ENCODE assay signal across 1 cellular context in the genomic region with DNA sequence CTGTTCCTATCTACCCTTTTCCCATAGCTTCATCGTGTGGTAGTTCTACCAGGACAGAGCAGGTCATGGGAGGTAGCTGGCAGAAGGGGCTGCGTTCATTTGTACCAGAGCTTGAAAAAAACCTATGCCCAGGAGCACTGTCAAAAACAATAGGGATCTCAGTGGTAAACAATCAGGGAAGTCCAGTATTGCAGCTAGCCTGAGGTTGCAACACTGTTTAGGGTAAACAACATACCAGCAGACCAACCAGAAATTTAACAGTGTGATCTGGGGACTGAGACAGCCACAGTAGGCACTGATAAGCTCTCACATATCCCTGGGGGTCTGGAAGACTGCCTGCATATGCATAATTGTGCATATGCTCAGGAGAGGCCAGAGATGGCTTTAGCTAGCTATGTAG.
TF ChIP-seq lines count a peak whose summit lies in the region.

No MANE protein-coding gene starts in this region.

TF ChIP-seq in HepG2, 621 proteins besides CTCF, POLR2A, EP300 and RAD21 (continued from another document and continues in another):
- TF ChIP-seq, protein P1, sequence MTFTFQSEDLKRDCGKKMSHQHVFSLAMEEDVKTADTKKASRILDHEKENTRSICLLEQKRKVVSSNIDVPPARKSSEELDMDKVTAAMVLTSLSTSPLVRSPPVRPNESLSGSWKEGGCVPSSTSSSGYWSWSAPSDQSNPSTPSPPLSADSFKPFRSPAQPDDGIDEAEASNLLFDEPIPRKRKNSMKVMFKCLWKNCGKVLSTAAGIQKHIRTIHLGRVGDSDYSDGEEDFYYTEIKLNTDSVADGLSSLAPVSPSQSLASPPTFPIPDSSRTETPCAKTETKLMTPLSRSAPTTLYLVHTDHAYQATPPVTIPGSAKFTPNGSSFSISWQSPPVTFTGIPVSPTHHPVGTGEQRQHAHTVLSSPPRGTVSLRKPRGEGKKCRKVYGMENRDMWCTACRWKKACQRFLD (CRISPR knock-in tag; IDR thresholded peaks at IDR 0.05; ENCODE audit: borderline replicate concordance) = no peak
- TF ChIP-seq FOXK2 (IDR thresholded peaks at IDR 0.05) (peak; percentile 30; the same call in 1 of the 2 replicates), ZNF430 (CRISPR knock-in tag; IDR thresholded peaks at IDR 0.05) (no peak), ZNF883 (CRISPR knock-in tag; IDR thresholded peaks at IDR 0.05; ENCODE audit: not compliant biosample characterization) (no peak), NFE2 (CRISPR knock-in tag; IDR thresholded peaks at IDR 0.05) (no peak), ZNF878 (CRISPR knock-in tag; IDR thresholded peaks at IDR 0.05) (0 out of 2 replicates have a peak, but pooled peaks have one; percentile 42), HDAC2 (CRISPR knock-in tag; IDR thresholded peaks at IDR 0.05) (0 out of 2 replicates have a peak, but pooled peaks have one; percentile 24), HES4 (CRISPR knock-in tag; IDR thresholded peaks at IDR 0.05; ENCODE audit: borderline replicate concordance) (no peak), FOXA3 (CRISPR knock-in tag; IDR thresholded peaks at IDR 0.05) (peak; percentile 85), ZNF263 (CRISPR knock-in tag; IDR thresholded peaks at IDR 0.05) (peak; percentile 85), SMAD9 (CRISPR knock-in tag; IDR thresholded peaks at IDR 0.05) (no peak), HMG20B (CRISPR knock-in tag; conservative IDR thresholded peaks at IDR 0.05) (no peak), ZNF598 (CRISPR knock-in tag; IDR thresholded peaks at IDR 0.05; ENCODE audit: borderline replicate concordance) (no peak), KLF16 (CRISPR knock-in tag; IDR thresholded peaks at IDR 0.05) (no peak), ATRX (CRISPR knock-in tag; IDR thresholded peaks at IDR 0.05; ENCODE audit: borderline replicate concordance) (no peak), NFRKB (IDR thresholded peaks at IDR 0.05) (no peak), TBX2 (CRISPR knock-in tag; IDR thresholded peaks at IDR 0.05; ENCODE audit: borderline replicate concordance) (peak; percentile 30; the same call in 1 of the 2 replicates), ZNF720 (CRISPR knock-in tag; IDR thresholded peaks at IDR 0.05) (no peak), GTF2F1 (IDR thresholded peaks at IDR 0.05; ENCODE audit: low read length) (no peak), PRPF4 (IDR thresholded peaks at IDR 0.05; ENCODE audit: low read depth, low read length, poor library complexity, severe bottlenecking) (no peak)
- TF ChIP-seq, protein P2, sequence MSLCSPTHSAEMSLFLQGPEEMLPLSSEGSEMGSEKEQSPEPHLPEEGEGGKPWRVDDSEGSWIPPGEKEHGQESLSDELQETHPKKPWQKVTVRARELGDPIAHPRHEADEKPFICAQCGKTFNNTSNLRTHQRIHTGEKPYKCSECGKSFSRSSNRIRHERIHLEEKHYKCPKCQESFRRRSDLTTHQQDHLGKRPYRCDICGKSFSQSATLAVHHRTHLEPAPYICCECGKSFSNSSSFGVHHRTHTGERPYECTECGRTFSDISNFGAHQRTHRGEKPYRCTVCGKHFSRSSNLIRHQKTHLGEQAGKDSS (CRISPR knock-in tag; IDR thresholded peaks at IDR 0.05; ENCODE audit: borderline replicate concordance, low read depth) = peak; percentile 80; the same call in 1 of the 2 replicates
- TF ChIP-seq, protein P3, sequence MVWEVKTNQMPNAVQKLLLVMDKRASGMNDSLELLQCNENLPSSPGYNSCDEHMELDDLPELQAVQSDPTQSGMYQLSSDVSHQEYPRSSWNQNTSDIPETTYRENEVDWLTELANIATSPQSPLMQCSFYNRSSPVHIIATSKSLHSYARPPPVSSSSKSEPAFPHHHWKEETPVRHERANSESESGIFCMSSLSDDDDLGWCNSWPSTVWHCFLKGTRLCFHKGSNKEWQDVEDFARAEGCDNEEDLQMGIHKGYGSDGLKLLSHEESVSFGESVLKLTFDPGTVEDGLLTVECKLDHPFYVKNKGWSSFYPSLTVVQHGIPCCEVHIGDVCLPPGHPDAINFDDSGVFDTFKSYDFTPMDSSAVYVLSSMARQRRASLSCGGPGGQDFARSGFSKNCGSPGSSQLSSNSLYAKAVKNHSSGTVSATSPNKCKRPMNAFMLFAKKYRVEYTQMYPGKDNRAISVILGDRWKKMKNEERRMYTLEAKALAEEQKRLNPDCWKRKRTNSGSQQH (CRISPR knock-in tag; IDR thresholded peaks at IDR 0.05; ENCODE audit: low read depth) = no peak
- TF ChIP-seq, protein P4, sequence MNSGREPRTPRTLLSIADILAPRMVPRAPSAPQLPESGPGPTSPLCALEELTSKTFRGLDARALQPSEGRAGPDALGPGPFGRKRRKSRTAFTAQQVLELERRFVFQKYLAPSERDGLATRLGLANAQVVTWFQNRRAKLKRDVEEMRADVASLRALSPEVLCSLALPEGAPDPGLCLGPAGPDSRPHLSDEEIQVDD (CRISPR knock-in tag; IDR thresholded peaks at IDR 0.05; ENCODE audit: borderline replicate concordance) = no peak
- TF ChIP-seq, protein P5, sequence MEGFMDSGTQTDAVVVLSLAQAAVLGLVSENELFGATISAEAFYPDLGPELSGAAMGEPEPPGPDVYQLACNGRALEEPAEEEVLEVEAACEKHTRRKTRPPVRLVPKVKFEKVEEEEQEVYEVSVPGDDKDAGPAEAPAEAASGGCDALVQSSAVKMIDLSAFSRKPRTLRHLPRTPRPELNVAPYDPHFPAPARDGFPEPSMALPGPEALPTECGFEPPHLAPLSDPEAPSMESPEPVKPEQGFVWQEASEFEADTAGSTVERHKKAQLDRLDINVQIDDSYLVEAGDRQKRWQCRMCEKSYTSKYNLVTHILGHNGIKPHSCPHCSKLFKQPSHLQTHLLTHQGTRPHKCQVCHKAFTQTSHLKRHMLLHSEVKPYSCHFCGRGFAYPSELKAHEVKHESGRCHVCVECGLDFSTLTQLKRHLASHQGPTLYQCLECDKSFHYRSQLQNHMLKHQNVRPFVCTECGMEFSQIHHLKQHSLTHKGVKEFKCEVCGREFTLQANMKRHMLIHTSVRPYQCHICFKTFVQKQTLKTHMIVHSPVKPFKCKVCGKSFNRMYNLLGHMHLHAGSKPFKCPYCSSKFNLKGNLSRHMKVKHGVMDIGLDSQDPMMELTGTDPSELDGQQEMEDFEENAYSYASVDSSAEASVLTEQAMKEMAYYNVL (CRISPR knock-in tag; IDR thresholded peaks at IDR 0.05; ENCODE audit: borderline replicate concordance) = no peak
- TF ChIP-seq, protein P6, sequence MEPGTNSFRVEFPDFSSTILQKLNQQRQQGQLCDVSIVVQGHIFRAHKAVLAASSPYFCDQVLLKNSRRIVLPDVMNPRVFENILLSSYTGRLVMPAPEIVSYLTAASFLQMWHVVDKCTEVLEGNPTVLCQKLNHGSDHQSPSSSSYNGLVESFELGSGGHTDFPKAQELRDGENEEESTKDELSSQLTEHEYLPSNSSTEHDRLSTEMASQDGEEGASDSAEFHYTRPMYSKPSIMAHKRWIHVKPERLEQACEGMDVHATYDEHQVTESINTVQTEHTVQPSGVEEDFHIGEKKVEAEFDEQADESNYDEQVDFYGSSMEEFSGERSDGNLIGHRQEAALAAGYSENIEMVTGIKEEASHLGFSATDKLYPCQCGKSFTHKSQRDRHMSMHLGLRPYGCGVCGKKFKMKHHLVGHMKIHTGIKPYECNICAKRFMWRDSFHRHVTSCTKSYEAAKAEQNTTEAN (CRISPR knock-in tag; conservative IDR thresholded peaks at IDR 0.05) = no peak
- TF ChIP-seq, protein P7, sequence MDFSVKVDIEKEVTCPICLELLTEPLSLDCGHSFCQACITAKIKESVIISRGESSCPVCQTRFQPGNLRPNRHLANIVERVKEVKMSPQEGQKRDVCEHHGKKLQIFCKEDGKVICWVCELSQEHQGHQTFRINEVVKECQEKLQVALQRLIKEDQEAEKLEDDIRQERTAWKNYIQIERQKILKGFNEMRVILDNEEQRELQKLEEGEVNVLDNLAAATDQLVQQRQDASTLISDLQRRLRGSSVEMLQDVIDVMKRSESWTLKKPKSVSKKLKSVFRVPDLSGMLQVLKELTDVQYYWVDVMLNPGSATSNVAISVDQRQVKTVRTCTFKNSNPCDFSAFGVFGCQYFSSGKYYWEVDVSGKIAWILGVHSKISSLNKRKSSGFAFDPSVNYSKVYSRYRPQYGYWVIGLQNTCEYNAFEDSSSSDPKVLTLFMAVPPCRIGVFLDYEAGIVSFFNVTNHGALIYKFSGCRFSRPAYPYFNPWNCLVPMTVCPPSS (IDR thresholded peaks at IDR 0.05) = no peak
- TF ChIP-seq, protein P8, sequence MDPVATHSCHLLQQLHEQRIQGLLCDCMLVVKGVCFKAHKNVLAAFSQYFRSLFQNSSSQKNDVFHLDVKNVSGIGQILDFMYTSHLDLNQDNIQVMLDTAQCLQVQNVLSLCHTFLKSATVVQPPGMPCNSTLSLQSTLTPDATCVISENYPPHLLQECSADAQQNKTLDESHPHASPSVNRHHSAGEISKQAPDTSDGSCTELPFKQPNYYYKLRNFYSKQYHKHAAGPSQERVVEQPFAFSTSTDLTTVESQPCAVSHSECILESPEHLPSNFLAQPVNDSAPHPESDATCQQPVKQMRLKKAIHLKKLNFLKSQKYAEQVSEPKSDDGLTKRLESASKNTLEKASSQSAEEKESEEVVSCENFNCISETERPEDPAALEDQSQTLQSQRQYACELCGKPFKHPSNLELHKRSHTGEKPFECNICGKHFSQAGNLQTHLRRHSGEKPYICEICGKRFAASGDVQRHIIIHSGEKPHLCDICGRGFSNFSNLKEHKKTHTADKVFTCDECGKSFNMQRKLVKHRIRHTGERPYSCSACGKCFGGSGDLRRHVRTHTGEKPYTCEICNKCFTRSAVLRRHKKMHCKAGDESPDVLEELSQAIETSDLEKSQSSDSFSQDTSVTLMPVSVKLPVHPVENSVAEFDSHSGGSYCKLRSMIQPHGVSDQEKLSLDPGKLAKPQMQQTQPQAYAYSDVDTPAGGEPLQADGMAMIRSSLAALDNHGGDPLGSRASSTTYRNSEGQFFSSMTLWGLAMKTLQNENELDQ (CRISPR knock-in tag; IDR thresholded peaks at IDR 0.05; ENCODE audit: borderline replicate concordance) = no peak
- TF ChIP-seq, protein P9, sequence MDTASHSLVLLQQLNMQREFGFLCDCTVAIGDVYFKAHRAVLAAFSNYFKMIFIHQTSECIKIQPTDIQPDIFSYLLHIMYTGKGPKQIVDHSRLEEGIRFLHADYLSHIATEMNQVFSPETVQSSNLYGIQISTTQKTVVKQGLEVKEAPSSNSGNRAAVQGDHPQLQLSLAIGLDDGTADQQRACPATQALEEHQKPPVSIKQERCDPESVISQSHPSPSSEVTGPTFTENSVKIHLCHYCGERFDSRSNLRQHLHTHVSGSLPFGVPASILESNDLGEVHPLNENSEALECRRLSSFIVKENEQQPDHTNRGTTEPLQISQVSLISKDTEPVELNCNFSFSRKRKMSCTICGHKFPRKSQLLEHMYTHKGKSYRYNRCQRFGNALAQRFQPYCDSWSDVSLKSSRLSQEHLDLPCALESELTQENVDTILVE (CRISPR knock-in tag; IDR thresholded peaks at IDR 0.05) = peak; percentile 35; the same call in 1 of the 2 replicates
- TF ChIP-seq, protein P10, sequence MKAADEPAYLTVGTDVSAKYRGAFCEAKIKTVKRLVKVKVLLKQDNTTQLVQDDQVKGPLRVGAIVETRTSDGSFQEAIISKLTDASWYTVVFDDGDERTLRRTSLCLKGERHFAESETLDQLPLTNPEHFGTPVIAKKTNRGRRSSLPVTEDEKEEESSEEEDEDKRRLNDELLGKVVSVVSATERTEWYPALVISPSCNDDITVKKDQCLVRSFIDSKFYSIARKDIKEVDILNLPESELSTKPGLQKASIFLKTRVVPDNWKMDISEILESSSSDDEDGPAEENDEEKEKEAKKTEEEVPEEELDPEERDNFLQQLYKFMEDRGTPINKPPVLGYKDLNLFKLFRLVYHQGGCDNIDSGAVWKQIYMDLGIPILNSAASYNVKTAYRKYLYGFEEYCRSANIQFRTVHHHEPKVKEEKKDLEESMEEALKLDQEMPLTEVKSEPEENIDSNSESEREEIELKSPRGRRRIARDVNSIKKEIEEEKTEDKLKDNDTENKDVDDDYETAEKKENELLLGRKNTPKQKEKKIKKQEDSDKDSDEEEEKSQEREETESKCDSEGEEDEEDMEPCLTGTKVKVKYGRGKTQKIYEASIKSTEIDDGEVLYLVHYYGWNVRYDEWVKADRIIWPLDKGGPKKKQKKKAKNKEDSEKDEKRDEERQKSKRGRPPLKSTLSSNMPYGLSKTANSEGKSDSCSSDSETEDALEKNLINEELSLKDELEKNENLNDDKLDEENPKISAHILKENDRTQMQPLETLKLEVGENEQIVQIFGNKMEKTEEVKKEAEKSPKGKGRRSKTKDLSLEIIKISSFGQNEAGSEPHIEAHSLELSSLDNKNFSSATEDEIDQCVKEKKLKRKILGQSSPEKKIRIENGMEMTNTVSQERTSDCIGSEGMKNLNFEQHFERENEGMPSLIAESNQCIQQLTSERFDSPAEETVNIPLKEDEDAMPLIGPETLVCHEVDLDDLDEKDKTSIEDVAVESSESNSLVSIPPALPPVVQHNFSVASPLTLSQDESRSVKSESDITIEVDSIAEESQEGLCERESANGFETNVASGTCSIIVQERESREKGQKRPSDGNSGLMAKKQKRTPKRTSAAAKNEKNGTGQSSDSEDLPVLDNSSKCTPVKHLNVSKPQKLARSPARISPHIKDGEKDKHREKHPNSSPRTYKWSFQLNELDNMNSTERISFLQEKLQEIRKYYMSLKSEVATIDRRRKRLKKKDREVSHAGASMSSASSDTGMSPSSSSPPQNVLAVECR (CRISPR knock-in tag; IDR thresholded peaks at IDR 0.05; ENCODE audit: borderline replicate concordance) = no peak; the same call in 1 of the 2 replicates
- TF ChIP-seq, protein P11, sequence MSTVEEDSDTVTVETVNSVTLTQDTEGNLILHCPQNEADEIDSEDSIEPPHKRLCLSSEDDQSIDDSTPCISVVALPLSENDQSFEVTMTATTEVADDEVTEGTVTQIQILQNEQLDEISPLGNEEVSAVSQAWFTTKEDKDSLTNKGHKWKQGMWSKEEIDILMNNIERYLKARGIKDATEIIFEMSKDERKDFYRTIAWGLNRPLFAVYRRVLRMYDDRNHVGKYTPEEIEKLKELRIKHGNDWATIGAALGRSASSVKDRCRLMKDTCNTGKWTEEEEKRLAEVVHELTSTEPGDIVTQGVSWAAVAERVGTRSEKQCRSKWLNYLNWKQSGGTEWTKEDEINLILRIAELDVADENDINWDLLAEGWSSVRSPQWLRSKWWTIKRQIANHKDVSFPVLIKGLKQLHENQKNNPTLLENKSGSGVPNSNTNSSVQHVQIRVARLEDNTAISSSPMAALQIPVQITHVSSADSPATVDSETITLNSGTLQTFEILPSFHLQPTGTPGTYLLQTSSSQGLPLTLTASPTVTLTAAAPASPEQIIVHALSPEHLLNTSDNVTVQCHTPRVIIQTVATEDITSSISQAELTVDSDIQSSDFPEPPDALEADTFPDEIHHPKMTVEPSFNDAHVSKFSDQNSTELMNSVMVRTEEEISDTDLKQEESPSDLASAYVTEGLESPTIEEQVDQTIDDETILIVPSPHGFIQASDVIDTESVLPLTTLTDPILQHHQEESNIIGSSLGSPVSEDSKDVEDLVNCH (CRISPR knock-in tag; IDR thresholded peaks at IDR 0.05) = no peak
- TF ChIP-seq, protein P12, sequence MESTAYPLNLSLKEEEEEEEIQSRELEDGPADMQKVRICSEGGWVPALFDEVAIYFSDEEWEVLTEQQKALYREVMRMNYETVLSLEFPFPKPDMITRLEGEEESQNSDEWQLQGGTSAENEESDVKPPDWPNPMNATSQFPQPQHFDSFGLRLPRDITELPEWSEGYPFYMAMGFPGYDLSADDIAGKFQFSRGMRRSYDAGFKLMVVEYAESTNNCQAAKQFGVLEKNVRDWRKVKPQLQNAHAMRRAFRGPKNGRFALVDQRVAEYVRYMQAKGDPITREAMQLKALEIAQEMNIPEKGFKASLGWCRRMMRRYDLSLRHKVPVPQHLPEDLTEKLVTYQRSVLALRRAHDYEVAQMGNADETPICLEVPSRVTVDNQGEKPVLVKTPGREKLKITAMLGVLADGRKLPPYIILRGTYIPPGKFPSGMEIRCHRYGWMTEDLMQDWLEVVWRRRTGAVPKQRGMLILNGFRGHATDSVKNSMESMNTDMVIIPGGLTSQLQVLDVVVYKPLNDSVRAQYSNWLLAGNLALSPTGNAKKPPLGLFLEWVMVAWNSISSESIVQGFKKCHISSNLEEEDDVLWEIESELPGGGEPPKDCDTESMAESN (CRISPR knock-in tag; conservative IDR thresholded peaks at IDR 0.05) = 0 out of 2 replicates have a peak, but pooled peaks have one; percentile 59
